Comparison of ENCODE assay signal across 8 cellular contexts in genomic region chr12:52244615-52244994, GRCh38. TPM values are rescaled to one million over a fixed set of nuclear protein-coding genes. Genes with fewer than 3 reads are reported as not detected.
DNase-seq lines count a peak whose midpoint lies in the region; TF ChIP-seq lines count a peak whose summit lies in the region.

No MANE protein-coding gene starts in this region.

- H3K4me2 ChIP-seq in BLaER1 treated with 17β-estradiol and CSF1 and Interleukin-3, amounts not matched to agents 10 nM and 100 nM: peak overlapping the region; percentile 69 to 94 (median 87)

- H3K9ac ChIP-seq in BLaER1 treated with 17β-estradiol and CSF1 and Interleukin-3, amounts not matched to agents 10 nM and 100 nM: peak overlapping the region; percentile 55 to 77 (median 67); a peak in 20 of 22 replicates

- no peaks in the 10 kb centered on the region for H4K20me1 ChIP-seq in BLaER1 treated with 17β-estradiol and CSF1 and Interleukin-3, amounts not matched to agents 10 nM and 100 nM

- H3K36me3 Mint-ChIP-seq in activated naive CD8-positive, alpha-beta T cell: peaks cover 3% of the 10 kb centered on the region
- H3K36me3 Mint-ChIP-seq in CD8-positive, alpha-beta memory T cell: no peaks in the 10 kb centered on the region

- peaks cover 0 to 9% (median 4%) of the 10 kb centered on the region in 11 experiments; a peak in 18 of 22 replicates for H3K27me3 ChIP-seq in BLaER1 treated with 17β-estradiol and CSF1 and Interleukin-3, amounts not matched to agents 10 nM and 100 nM
- H3K27me3 ChIP-seq in CD8-positive, alpha-beta memory T cell (ENCODE audit: insufficient read depth, low read length, poor library complexity, severe bottlenecking): peaks cover under 1% of the 10 kb centered on the region

- peaks cover 7% of the 10 kb centered on the region for H3K27me3 Mint-ChIP-seq in activated naive CD8-positive, alpha-beta T cell
- H3K27me3 Mint-ChIP-seq in CD8-positive, alpha-beta memory T cell: peaks cover 10 to 37% of the 10 kb centered on the region in 2 donors

- H3K27ac ChIP-seq in BLaER1 treated with 17β-estradiol and CSF1 and Interleukin-3, amounts not matched to agents 10 nM and 100 nM: peak overlapping the region; percentile 65 to 94 (median 83)
- peak overlapping the region; percentile 39; the same call in 1 of the 2 replicates for H3K27ac ChIP-seq in HEK293 (ENCODE audit: extremely low read depth, low read depth, low read length)
- H3K27ac ChIP-seq in CD8-positive, alpha-beta memory T cell (ENCODE audit: low read depth, low read length): no peak overlapping the region

- DNase-seq in myocyte (ENCODE audit: low read depth) (peak; percentile 86), inferior parietal cortex (ENCODE audit: extremely low spot score) (no peak), head of caudate nucleus (no peak)
- DNase-seq in CD8-positive, alpha-beta memory T cell: no peak
- no peak for DNase-seq in stimulated activated CD4-positive, alpha-beta T cell treated with anti-CD3 and anti-CD28 coated beads, Interleukin-4, amount 100 ng/mL, for 24 hours

- no peaks in the 10 kb centered on the region for H3K9me3 Mint-ChIP-seq in activated naive CD8-positive, alpha-beta T cell (ENCODE audit: low read depth)
- no peaks in the 10 kb centered on the region for H3K9me3 Mint-ChIP-seq in CD8-positive, alpha-beta memory T cell

- POLR2A ChIA-PET in HEK293 (lab: Yijun Ruan, JAX): interaction anchor here (0.7 kb wide), 1 partner anchor 87 kb away, joined by 3 read pairs; no protein-coding TSS in a partner anchor
- POLR2A ChIA-PET in CD8-positive, alpha-beta memory T cell (lab: Charles Lee): no interaction called here

- peaks cover 34% of the 10 kb centered on the region for H3K4me1 Mint-ChIP-seq in activated naive CD8-positive, alpha-beta T cell (ENCODE audit: low read depth)
- peaks cover 11 to 23% (median 12%) of the 10 kb centered on the region in 3 donors for H3K4me1 Mint-ChIP-seq in CD8-positive, alpha-beta memory T cell

- CTCF ChIA-PET in HEK293 (lab: Yijun Ruan, JAX): interaction anchor here (0.5 to 4.2 kb wide), 9 partner anchors 9 to 682 kb away, joined by 3 to 22 read pairs (median 4); no protein-coding TSS in a partner anchor
- CTCF ChIA-PET in CD8-positive, alpha-beta memory T cell (lab: Charles Lee): no interaction called here

- no peaks in the 10 kb centered on the region for H3K36me3 ChIP-seq in BLaER1 treated with 17β-estradiol and CSF1 and Interleukin-3, amounts not matched to agents 10 nM and 100 nM
- H3K36me3 ChIP-seq in HEK293 (ENCODE audit: control insufficient read depth in 2 of 2, insufficient read depth in 1 of 2, low read length in 2 of 2): no peaks in the 10 kb centered on the region
- no peaks in the 10 kb centered on the region for H3K36me3 ChIP-seq in CD8-positive, alpha-beta memory T cell (ENCODE audit: insufficient read depth, low read length)

- intact Hi-C loops in head of caudate nucleus (cut with DNase I): no loop called here

- H3K27ac Mint-ChIP-seq in activated naive CD8-positive, alpha-beta T cell: peak overlapping the region; percentile 90
- H3K27ac Mint-ChIP-seq in CD8-positive, alpha-beta memory T cell: peak overlapping the region in 4 of 8 donors; percentile 51 to 82 (median 65)

- peak overlapping the region in 1 of 10 experiments; percentile 21; a peak in 1 of 20 replicates for H3K4me3 ChIP-seq in BLaER1 treated with 17β-estradiol and CSF1 and Interleukin-3, amounts not matched to agents 10 nM and 100 nM
- H3K4me3 ChIP-seq in HEK293 (ENCODE audit: low read depth, low read length): no peak overlapping the region
- no peak overlapping the region for H3K4me3 ChIP-seq in CD8-positive, alpha-beta memory T cell (ENCODE audit: low read length)

- H3K4me1 ChIP-seq in BLaER1 treated with 17β-estradiol and CSF1 and Interleukin-3, amounts not matched to agents 10 nM and 100 nM: peaks cover 30 to 51% (median 38%) of the 10 kb centered on the region in 10 experiments
- peaks cover 18% of the 10 kb centered on the region for H3K4me1 ChIP-seq in HEK293 (ENCODE audit: control insufficient read depth, insufficient read depth, low read length)
- H3K4me1 ChIP-seq in CD8-positive, alpha-beta memory T cell (ENCODE audit: insufficient read depth, low read length): peaks cover 14% of the 10 kb centered on the region

- H3K4me3 Mint-ChIP-seq in activated naive CD8-positive, alpha-beta T cell: peak overlapping the region; percentile 51
- H3K4me3 Mint-ChIP-seq in CD8-positive, alpha-beta memory T cell: peak overlapping the region in 1 of 7 donors; percentile 3

- TF ChIP-seq CTCF in HEK293 (tag by site-specific recombination; IDR thresholded peaks at IDR 0.05): no peak

- no peaks in the 10 kb centered on the region for H3K9me3 ChIP-seq in BLaER1 treated with 17β-estradiol and CSF1 and Interleukin-3, amounts not matched to agents 10 nM and 100 nM (replicated peaks in 1 of 11)
- no peaks in the 10 kb centered on the region for H3K9me3 ChIP-seq in HEK293 (ENCODE audit: control insufficient read depth, insufficient read depth, low read depth, low read length)
- no peaks in the 10 kb centered on the region for H3K9me3 ChIP-seq in CD8-positive, alpha-beta memory T cell (ENCODE audit: low read length)

TF ChIP-seq in HEK293, 187 proteins besides CTCF, POLR2A, EP300 and RAD21 (continues in another document):
- TF ChIP-seq ZNF791 (tag by site-specific recombination; IDR thresholded peaks at IDR 0.05) (no peak), ZBTB1 (tag by site-specific recombination; IDR thresholded peaks at IDR 0.05) (no peak), ZNF324 (tag by site-specific recombination; IDR thresholded peaks at IDR 0.05) (no peak), ZNF280D (tag by site-specific recombination; IDR thresholded peaks at IDR 0.05) (no peak), PBX3 (CRISPR knock-in tag; IDR thresholded peaks at IDR 0.05) (no peak), ZNF548 (tag by site-specific recombination; IDR thresholded peaks at IDR 0.05) (no peak), ZNF221 (tag by site-specific recombination; IDR thresholded peaks at IDR 0.05; ENCODE audit: borderline replicate concordance) (no peak), ZBTB21 (tag by site-specific recombination; IDR thresholded peaks at IDR 0.05) (no peak), ZNF843 (tag by site-specific recombination; IDR thresholded peaks at IDR 0.05) (no peak), ZNF660 (tag by site-specific recombination; IDR thresholded peaks at IDR 0.05) (no peak)

RNA-seq across cellular contexts. Expression of gene KRT7, which starts 11.6 kb away (rescaled TPM):
- total RNA-seq in myocyte: 3.1 and 6.6 TPM in 2 replicates
- polyA plus RNA-seq in myocyte (2012): 13.9 TPM
- total RNA-seq in CD8-positive, alpha-beta memory T cell: 1 to 10 TPM; 3.2 to 5.6 TPM
- not detected for polyA plus RNA-seq in CD8-positive, alpha-beta memory T cell

RNA-seq across cellular contexts. Expression of gene KRT86, which starts 29.8 kb away (rescaled TPM):
- 5.2 and 20.9 TPM in 2 replicates for total RNA-seq in myocyte
- polyA plus RNA-seq in myocyte (2012): 5.4 TPM
- total RNA-seq in CD8-positive, alpha-beta memory T cell: under 1 TPM in 1 of 2 experiments, not detected in 1; 0.31 TPM
- polyA plus RNA-seq in CD8-positive, alpha-beta memory T cell: not detected

RNA-seq across cellular contexts. Expression of gene KRT81, which starts 46.7 kb away (rescaled TPM):
- 0.08 TPM in 1 of 2 replicates, not detected in the other for total RNA-seq in myocyte
- polyA plus RNA-seq in myocyte (2012): 0.58 TPM
- total RNA-seq in CD8-positive, alpha-beta memory T cell: not detected
- polyA plus RNA-seq in CD8-positive, alpha-beta memory T cell: not detected

RNA-seq across cellular contexts. Expression of gene KRT80, which starts 52.8 kb away (rescaled TPM):
- total RNA-seq in myocyte: 46.3 and 68.4 TPM in 2 replicates
- polyA plus RNA-seq in myocyte (2012): 59.1 TPM
- not detected for total RNA-seq in CD8-positive, alpha-beta memory T cell
- not detected for polyA plus RNA-seq in CD8-positive, alpha-beta memory T cell
